10 cellular contexts compared by ENCODE assay signal in genomic region chr15:58469432-58470353, GRCh38. TPM values are rescaled to one million over a fixed set of nuclear protein-coding genes. Genes with fewer than 3 reads are reported as not detected.
DNase-seq lines count a peak whose midpoint lies in the region; ATAC-seq, FAIRE-seq and TF ChIP-seq lines count a peak whose summit lies in the region.
"Had no signal": no experiment of that assay in that cellular context is flagged by ENCODE, and none has a peak within 500 bp of the region (broad histone marks: within the 10 kb centered on the region; RNA-seq: fewer than 3 reads in every experiment).

No MANE protein-coding gene starts in this region.

- no peaks in the 10 kb centered on the region for H4K20me1 ChIP-seq in endothelial cell of umbilical vein (replicated peaks; ENCODE audit: control insufficient read depth, extremely low read depth, insufficient read depth, low read length)

- intact Hi-C loops in endothelial cell of umbilical vein (cut with micrococcal nuclease): no loop called here

- no peak overlapping the region for H3K4me3 ChIP-seq in NB4 (ENCODE audit: low read depth, low read length)
- no peak overlapping the region for H3K4me3 ChIP-seq in endothelial cell of umbilical vein (replicated peaks in 1 of 3; ENCODE audit: insufficient read depth in 1 of 3, low read depth in 1 of 3, low read length in 3 of 3)
- no peak overlapping the region for H3K4me3 ChIP-seq in effector memory CD4-positive, alpha-beta T cell (ENCODE audit: insufficient read depth, low read depth, low read length, poor library complexity, severe bottlenecking)

- no peaks in the 10 kb centered on the region for H3K36me3 ChIP-seq in endothelial cell of umbilical vein (ENCODE audit: control insufficient read depth in 2 of 2, extremely low read depth in 1 of 2, insufficient read depth in 2 of 2, low read length in 2 of 2)
- no peaks in the 10 kb centered on the region for H3K36me3 ChIP-seq in effector memory CD4-positive, alpha-beta T cell (ENCODE audit: control insufficient read depth, insufficient read depth, low read length)

- CTCF ChIA-PET in endothelial cell of umbilical vein (lab: Charles Lee): interaction anchor here (0.7 to 1.3 kb wide), 4 partner anchors 9 to 41 kb away, joined by 3 to 4 read pairs (median 3); no protein-coding TSS in a partner anchor

- dilution Hi-C loops in endothelial cell of umbilical vein (cut with MboI; ENCODE audit: extremely low pct_ligation_motif_present, low sequenced_read_pairs): no loop called here

- H3K79me2 ChIP-seq in endothelial cell of umbilical vein (ENCODE audit: control insufficient read depth, insufficient read depth, low read length): no peaks in the 10 kb centered on the region

- no peak overlapping the region for H3K9ac ChIP-seq in endothelial cell of umbilical vein (replicated peaks; ENCODE audit: extremely low read depth, insufficient read depth, low read length)

- H3K27ac Mint-ChIP-seq in neural crest cell (ENCODE audit: unreplicated experiment): peak overlapping the region; percentile 43
- H3K27ac Mint-ChIP-seq: activated B cell treated with CpG ODN at 0.5 μM for 24 hours had no signal

- ATAC-seq in GM19452 (IDR thresholded peaks at IDR 0.05; ENCODE audit: unreplicated experiment): no peak

- H2AFZ ChIP-seq in endothelial cell of umbilical vein (ENCODE audit: low read depth, low read length): no peak overlapping the region

- H3K9me3 Mint-ChIP-seq in neural crest cell: peaks cover 2% of the 10 kb centered on the region
- H3K9me3 Mint-ChIP-seq: activated B cell treated with CpG ODN at 0.5 μM for 24 hours had no signal

- H3K27ac ChIP-seq in endothelial cell of umbilical vein (ENCODE audit: insufficient read depth, low read depth, low read length): no peak overlapping the region
- no peak overlapping the region for H3K27ac ChIP-seq in effector memory CD4-positive, alpha-beta T cell (ENCODE audit: insufficient read depth, low read length, poor library complexity, severe bottlenecking)
- H3K27ac ChIP-seq: HL-60 had no signal

- FAIRE-seq in endothelial cell of umbilical vein (lab: Jason Lieb, UNC): peak; percentile 76

- TF ChIP-seq POLR2A in NB4 (IDR thresholded peaks at IDR 0.05; ENCODE audit: extremely low read depth, insufficient read length): no peak
- no peak for TF ChIP-seq POLR2A in endothelial cell of umbilical vein (IDR thresholded peaks at IDR 0.05; ENCODE audit: low read depth, low read length)

- peaks cover 16% of the 10 kb centered on the region for H3K4me1 ChIP-seq in endothelial cell of umbilical vein (ENCODE audit: control insufficient read depth, extremely low read depth, insufficient read depth, low read length)
- H3K4me1 ChIP-seq in effector memory CD4-positive, alpha-beta T cell (ENCODE audit: control insufficient read depth, insufficient read depth, low read length, poor library complexity, severe bottlenecking): peaks cover 15% of the 10 kb centered on the region

- no peak for TF ChIP-seq CTCF in NB4 (IDR thresholded peaks at IDR 0.05; ENCODE audit: low read depth, low read length)
- no peak for TF ChIP-seq CTCF in endothelial cell of umbilical vein (IDR thresholded peaks at IDR 0.05; ENCODE audit: extremely low read depth in 1 of 2, insufficient read depth in 1 of 2, low read depth in 1 of 2, low read length in 2 of 2)
- TF ChIP-seq CTCF in neural crest cell (conservative IDR thresholded peaks at IDR 0.05): no peak

- DNase-seq in EH (ENCODE audit: low read depth) (peak; percentile 99), NB4 (ENCODE audit: low read depth) (peak; percentile 62), endothelial cell of umbilical vein (ENCODE audit: low read depth, low spot score) (peak; percentile 68), neural crest cell (ENCODE audit: low read depth, low spot score) (no peak), NCI-H1436 (lab: John Stamatoyannopoulos, UW) (no peak), hippocampal formation (lab: John Stamatoyannopoulos, UW) (no peak)
- DNase-seq in effector memory CD4-positive, alpha-beta T cell: no peak
- DNase-seq: activated B cell treated with CpG ODN at 0.5 μM for 24 hours had no signal

- no peaks in the 10 kb centered on the region for H3K36me3 Mint-ChIP-seq in neural crest cell (ENCODE audit: low read depth)

- no peaks in the 10 kb centered on the region for H3K27me3 Mint-ChIP-seq in neural crest cell (ENCODE audit: low read depth)

- H3K4me1 Mint-ChIP-seq in neural crest cell: peaks cover 28% of the 10 kb centered on the region
- H3K4me1 Mint-ChIP-seq: activated B cell treated with CpG ODN at 0.5 μM for 24 hours had no signal

- no peak overlapping the region for H3K4me3 Mint-ChIP-seq in neural crest cell
- H3K4me3 Mint-ChIP-seq: activated B cell treated with CpG ODN at 0.5 μM for 24 hours had no signal

- POLR2A ChIA-PET in endothelial cell of umbilical vein (lab: Charles Lee): interaction anchor here (0.9 kb wide), 2 partner anchors 9 to 301 kb away, joined by 4 to 7 read pairs; partner anchors contain the start of gene MINDY2

- no TSS peak for BruUV-seq in endothelial cell of umbilical vein (replicated peaks; lab: Mats Ljungman, UMichigan)

- no peaks in the 10 kb centered on the region for H3K9me3 ChIP-seq in endothelial cell of umbilical vein (replicated peaks; ENCODE audit: control insufficient read depth, insufficient read depth, low read length)
- H3K9me3 ChIP-seq in effector memory CD4-positive, alpha-beta T cell (ENCODE audit: control insufficient read depth, low read length): no peaks in the 10 kb centered on the region

- H3K4me2 ChIP-seq in endothelial cell of umbilical vein (ENCODE audit: insufficient read depth, low read length): no peak overlapping the region

- H3K9me1 ChIP-seq in endothelial cell of umbilical vein (replicated peaks; ENCODE audit: control insufficient read depth, extremely low read depth, insufficient read depth, low read length): no peaks in the 10 kb centered on the region

- no peaks in the 10 kb centered on the region for H3K27me3 ChIP-seq in endothelial cell of umbilical vein (ENCODE audit: control insufficient read depth in 2 of 2, insufficient read depth in 2 of 2, low read length in 2 of 2)
- H3K27me3 ChIP-seq in effector memory CD4-positive, alpha-beta T cell (replicated peaks; ENCODE audit: control insufficient read depth, insufficient read depth, low read length, poor library complexity, severe bottlenecking): no peaks in the 10 kb centered on the region

TF ChIP-seq in endothelial cell of umbilical vein, 7 proteins besides CTCF, POLR2A, EP300 and RAD21:
- peak; percentile 80 for TF ChIP-seq JUN (IDR thresholded peaks at IDR 0.05; ENCODE audit: borderline replicate concordance, insufficient read depth, insufficient read length, low read depth)
- no peak for TF ChIP-seq POLR2AphosphoS5 (IDR thresholded peaks at IDR 0.05; ENCODE audit: insufficient read depth, low read depth, low read length)
- peak; percentile 84 for TF ChIP-seq FOS (IDR thresholded peaks at IDR 0.05; ENCODE audit: borderline replicate concordance, insufficient read depth, low read length)

RNA-seq across cellular contexts. Expression of gene LIPC, which starts 37.9 kb away (rescaled TPM):
- total RNA-seq in endothelial cell of umbilical vein (not detected in 2 replicates), neural crest cell (not detected in 2 replicates)
- not detected in 2 replicates for polyA plus RNA-seq in endothelial cell of umbilical vein
- polyA plus RNA-seq in endothelial cell of umbilical vein (2011; cell fraction: cytosol; rRNA removed): 0.04 TPM in 1 of 2 replicates, not detected in the other
- polyA plus RNA-seq in endothelial cell of umbilical vein (2011; cell fraction: nucleus; rRNA removed): not detected in 2 replicates
- polyA plus RNA-seq in endothelial cell of umbilical vein (2012): not detected in 2 replicates
- not detected in 2 replicates for polyA minus RNA-seq in endothelial cell of umbilical vein
- polyA minus RNA-seq in endothelial cell of umbilical vein (2011; cell fraction: cytosol; rRNA and poly(A)+ RNA removed): not detected
- polyA minus RNA-seq in endothelial cell of umbilical vein (2011; cell fraction: nucleus; rRNA and poly(A)+ RNA removed): not detected in 2 replicates
- total RNA-seq: activated B cell treated with CpG ODN at 0.5 μM for 24 hours had no signal

Comparison
In these comparisons a context has a peak if more than half of its experiments do, and no peak if none do; other contexts are left out.
1. DNase-seq: peak in EH (single experiment), NB4 (single experiment) and endothelial cell of umbilical vein (single experiment); none in neural crest cell (single experiment), NCI-H1436 (single experiment), effector memory CD4-positive, alpha-beta T cell (0 of 3) and hippocampal formation (0 of 2).